ENCODE assay signal across 10 cellular contexts in genomic region chr1:225754940-225755635, GRCh38. TPM values are rescaled to one million over a fixed set of nuclear protein-coding genes. Genes with fewer than 3 reads are reported as not detected.
A peak's percentile ranks its signal among the peaks of the same experiment; 100 is the strongest.
DNase-seq lines count a peak whose midpoint lies in the region; ATAC-seq, FAIRE-seq and TF ChIP-seq lines count a peak whose summit lies in the region.
"Had no signal": no experiment of that assay in that cellular context is flagged by ENCODE, and none has a peak within 500 bp of the region (broad histone marks: within the 10 kb centered on the region; RNA-seq: fewer than 3 reads in every experiment).

No MANE protein-coding gene starts in this region.

- H3K9me2 ChIP-seq in OCI-LY7 (ENCODE audit: insufficient read depth, low read length), result no peaks in the 10 kb centered on the region

- no peak overlapping the region for H3K23ac ChIP-seq in trophoblast cell (ENCODE audit: low read length)

- no peak overlapping the region for H3K27ac Mint-ChIP-seq in natural killer cell

- intact Hi-C loops in OCI-LY7 (cut with micrococcal nuclease; ENCODE audit: unreplicated experiment) (no loop called here), lower leg skin (cut with DNase I; ENCODE audit: low total_unique reads) (no loop called here), natural killer cell (cut with micrococcal nuclease) (no loop called here)

- no peaks in the 10 kb centered on the region for H3K9me3 Mint-ChIP-seq in natural killer cell

- WGBS in trophoblast cell (ENCODE audit: extremely low coverage, insufficient coverage, insufficient read length), result no CpG with 5 or more reads among the region's 10 CpGs
- WGBS in lower leg skin, 2 donors, result 48 to 71% methylated on average over 10 of the region's 10 CpGs

- peaks cover 0 to 5% of the 10 kb centered on the region in 2 donors for H3K4me1 Mint-ChIP-seq in natural killer cell

- no peak for ATAC-seq in natural killer cell
- ATAC-seq: GM12878 had no signal

- no peaks in the 10 kb centered on the region for H3K27me3 ChIP-seq in trophoblast cell (ENCODE audit: insufficient read depth, low read length)

- POLR2A ChIA-PET in OCI-LY7 (lab: Charles Lee), result interaction anchor here (0.9 kb wide), 1 partner anchor 22 kb away, joined by 3 read pairs; the partner anchor contains the start of gene SRP9

- H3K14ac ChIP-seq in trophoblast cell (ENCODE audit: low read length), result no peak overlapping the region

- peak; percentile 36 for DNase-seq in GF-D8 (lab: John Stamatoyannopoulos, UW)
- DNase-seq in OCI-LY7 (ENCODE audit: low spot score), result no peak
- peak; percentile 93 for DNase-seq in fibroblast of peridontal ligament (ENCODE audit: extremely low read depth)
- DNase-seq in trophoblast cell, result peak; percentile 36 to 81
- DNase-seq in NAMALWA (ENCODE audit: low spot score), result no peak
- no peak for DNase-seq in frontal cortex (ENCODE audit: low spot score in 2 of 2)
- DNase-seq in lower leg skin (ENCODE audit: low spot score in 2 of 2), result no peak
- DNase-seq in natural killer cell, result no peak

- H3K4me2 ChIP-seq in OCI-LY7 (ENCODE audit: low read length) (no peak overlapping the region), trophoblast cell (ENCODE audit: low read length) (peak overlapping the region; percentile 39)

- no peak overlapping the region for H2BK12ac ChIP-seq in trophoblast cell (ENCODE audit: low read length)

- no peak overlapping the region for H4K8ac ChIP-seq in trophoblast cell (ENCODE audit: low read depth, low read length)

- H2BK5ac ChIP-seq in trophoblast cell (ENCODE audit: low read depth, low read length, poor library complexity), result no peak overlapping the region

- no peak for TF ChIP-seq CTCF in OCI-LY7 (conservative IDR thresholded peaks at IDR 0.05; ENCODE audit: low read length)
- TF ChIP-seq CTCF in lower leg skin (IDR thresholded peaks at IDR 0.05), result no peak
- no peak for TF ChIP-seq CTCF in natural killer cell (IDR thresholded peaks at IDR 0.05)

- no peaks in the 10 kb centered on the region for H4K20me1 ChIP-seq in OCI-LY7 (ENCODE audit: insufficient read depth, low read length)

- no peak for TF ChIP-seq POLR2A in lower leg skin (IDR thresholded peaks at IDR 0.05)

- H3K27ac ChIP-seq in OCI-LY7 (ENCODE audit: low read depth, low read length, poor library complexity, severe bottlenecking) (no peak overlapping the region), trophoblast cell (ENCODE audit: low read depth, low read length) (peak overlapping the region; percentile 66)

- no peak overlapping the region for H4K91ac ChIP-seq in trophoblast cell (ENCODE audit: low read depth, low read length)

- H4K12ac ChIP-seq in trophoblast cell (ENCODE audit: low read depth, low read length), result no peak overlapping the region

- H3K4me3 Mint-ChIP-seq in natural killer cell, result no peak overlapping the region

- H3K79me2 ChIP-seq in OCI-LY7 (ENCODE audit: insufficient read depth, low read depth, low read length) (no peaks in the 10 kb centered on the region), trophoblast cell (ENCODE audit: control insufficient read depth, insufficient read depth, low read length, poor library complexity) (no peaks in the 10 kb centered on the region)

- H3K9ac ChIP-seq in trophoblast cell (ENCODE audit: low read length), result no peak overlapping the region

- H3K18ac ChIP-seq in trophoblast cell (ENCODE audit: low read length), result no peak overlapping the region

- peaks cover 7% of the 10 kb centered on the region for H3K79me1 ChIP-seq in trophoblast cell (ENCODE audit: low read length)

- H2AK5ac ChIP-seq in trophoblast cell (ENCODE audit: low read length), result no peak overlapping the region

- no peaks in the 10 kb centered on the region for H3K36me3 ChIP-seq in OCI-LY7 (ENCODE audit: insufficient read depth, low read length)
- H3K36me3 ChIP-seq in trophoblast cell (ENCODE audit: control insufficient read depth in 1 of 2, insufficient read depth in 2 of 2, low read length in 2 of 2), result no peaks in the 10 kb centered on the region

- CTCF ChIA-PET in OCI-LY7 (lab: Charles Lee; ENCODE audit: unreplicated experiment), result interaction anchor here (0.8 kb wide), 1 partner anchor 13 kb away, joined by 4 read pairs; no protein-coding TSS in a partner anchor

- no TSS peak for BruUV-seq in OCI-LY7 (replicated peaks; lab: Mats Ljungman, UMichigan)

- peaks cover 0 to 8% of the 10 kb centered on the region in 2 donors for H3K27me3 Mint-ChIP-seq in natural killer cell (ENCODE audit: low read depth in 2 of 2)

- peak overlapping the region; percentile 67 for H2BK120ac ChIP-seq in trophoblast cell (ENCODE audit: insufficient read depth, low read length, poor library complexity)

- peak overlapping the region; percentile 17; the same call in 1 of the 2 replicates for H2AFZ ChIP-seq in OCI-LY7 (ENCODE audit: low read length)
- no peak overlapping the region for H2AFZ ChIP-seq in trophoblast cell (ENCODE audit: insufficient read depth, low read length, poor library complexity)

- H3K4ac ChIP-seq in trophoblast cell (ENCODE audit: low read depth, low read length), result no peak overlapping the region

- no peaks in the 10 kb centered on the region for H3K9me3 ChIP-seq in OCI-LY7 (ENCODE audit: low read length)
- no peaks in the 10 kb centered on the region for H3K9me3 ChIP-seq in trophoblast cell (ENCODE audit: insufficient read depth, low read depth, low read length)

- FAIRE-seq in frontal cortex (lab: Jason Lieb, UNC), result no peak
- FAIRE-seq: GM12878, TTC549 had no signal

- H3K36me3 Mint-ChIP-seq in natural killer cell, result no peaks in the 10 kb centered on the region

- H3K4me3 ChIP-seq in OCI-LY7 (ENCODE audit: low read depth, low read length, poor library complexity, severe bottlenecking) (no peak overlapping the region), trophoblast cell (ENCODE audit: low read depth, low read length) (no peak overlapping the region), lower leg skin (ENCODE audit: low read depth, poor library complexity, severe bottlenecking) (no peak overlapping the region)
- H3K4me3 ChIP-seq: GM12878 had no signal

- H3K4me1 ChIP-seq in OCI-LY7 (ENCODE audit: insufficient read depth, low read length, poor library complexity, severe bottlenecking), result peaks cover 19% of the 10 kb centered on the region
- peaks cover 10 to 11% of the 10 kb centered on the region in 2 experiments for H3K4me1 ChIP-seq in trophoblast cell (ENCODE audit: control insufficient read depth in 1 of 2, insufficient read depth in 2 of 2, low read length in 2 of 2)

RNA-seq across cellular contexts. Expression of gene SRP9, which starts 22.5 kb away (rescaled TPM):
- total RNA-seq in OCI-LY7 (2014; rRNA removed; shearing (Covaris generic)), result 182 and 221 TPM in 2 replicates
- total RNA-seq in OCI-LY7 (2022) (302 and 306 TPM in 2 replicates), frontal cortex (368 TPM), lower leg skin (100 to 1,000 TPM; 117 to 191 (median 154) TPM), natural killer cell (100 to 1,000 TPM in 1 of 3 donors, 10 to 100 TPM in 2; 83.1 to 116 (median 93.0) TPM)
- 268 and 277 TPM in 2 replicates for polyA plus RNA-seq in trophoblast cell (2013)

RNA-seq across cellular contexts. Expression of gene EPHX1, which starts 54.8 kb away (rescaled TPM):
- 0.41 and 0.44 TPM in 2 replicates for total RNA-seq in OCI-LY7 (2014; rRNA removed; shearing (Covaris generic))
- 0.89 and 1.3 TPM in 2 replicates for total RNA-seq in OCI-LY7 (2022)
- polyA plus RNA-seq in trophoblast cell (2013), result 44.6 and 45.9 TPM in 2 replicates
- 4.5 TPM for total RNA-seq in frontal cortex
- total RNA-seq in lower leg skin, result 10 to 100 TPM; 42.9 to 62.7 (median 56.8) TPM
- total RNA-seq in natural killer cell, result 1 to 10 TPM; 1.1 to 2.3 (median 1.5) TPM

Comparison
In these comparisons a context has a peak if more than half of its experiments do, and no peak if none do; other contexts are left out.
1. DNase-seq: peak in GF-D8 (single experiment), fibroblast of peridontal ligament (single experiment) and trophoblast cell (2 of 2); none in OCI-LY7 (single experiment), NAMALWA (single experiment), frontal cortex (0 of 2), lower leg skin (0 of 2) and natural killer cell (single experiment).